8 cellular contexts compared by ENCODE assay signal in the genomic region with DNA sequence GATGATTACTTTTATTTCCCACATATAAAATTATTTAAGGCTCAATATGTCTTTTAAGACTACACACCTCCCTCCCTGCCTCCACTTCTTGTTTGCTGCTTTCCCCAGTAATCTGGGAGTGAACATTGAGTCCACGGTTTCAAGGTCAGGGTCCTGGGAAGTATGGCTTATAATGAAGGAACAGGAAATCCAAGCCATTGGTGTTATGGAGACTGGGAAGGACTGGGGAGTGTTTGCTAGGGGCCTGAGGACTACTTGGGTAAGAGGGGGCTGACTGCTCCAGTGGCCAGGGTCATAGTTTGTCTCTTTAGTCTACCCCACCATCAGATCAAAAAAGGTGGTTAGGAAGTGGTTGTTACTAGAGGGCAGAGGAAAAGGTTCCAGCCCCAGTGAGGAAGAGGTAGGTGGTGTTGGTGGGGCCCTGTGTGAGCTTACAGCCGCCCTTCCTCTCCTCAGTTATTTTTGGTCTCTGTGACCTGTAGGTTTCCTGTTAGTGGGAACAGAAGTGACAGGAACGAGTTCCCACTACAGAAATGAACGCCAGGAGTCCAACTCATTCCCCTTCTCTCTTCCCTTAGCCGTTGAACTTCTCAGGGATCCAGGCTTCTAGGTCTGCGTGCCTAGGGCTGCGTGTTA. TPM values are rescaled to one million over a fixed set of nuclear protein-coding genes. Genes with fewer than 3 reads are reported as not detected.
A peak's percentile ranks its signal among the peaks of the same experiment; 100 is the strongest.
DNase-seq lines count a peak whose midpoint lies in the region; ATAC-seq, FAIRE-seq and TF ChIP-seq lines count a peak whose summit lies in the region.

No MANE protein-coding gene starts in this region.

- TF ChIP-seq CTCF in endothelial cell of umbilical vein (IDR thresholded peaks at IDR 0.05; ENCODE audit: extremely low read depth in 1 of 2, insufficient read depth in 1 of 2, low read depth in 1 of 2, low read length in 2 of 2) (no peak), neural cell (IDR thresholded peaks at IDR 0.05; ENCODE audit: poor library complexity, severe bottlenecking) (no peak)

- H3K4me2 ChIP-seq in BLaER1 treated with 17β-estradiol and CSF1 and Interleukin-3, amounts not matched to agents 10 nM and 100 nM, result peak overlapping the region; percentile 89 to 99 (median 96)
- peak overlapping the region; percentile 59 for H3K4me2 ChIP-seq in endothelial cell of umbilical vein (ENCODE audit: insufficient read depth, low read length)
- H3K4me2 ChIP-seq in neural cell (ENCODE audit: low read length), result peak overlapping the region; percentile 67

- no peaks in the 10 kb centered on the region for H3K27me3 ChIP-seq in BLaER1 treated with 17β-estradiol and CSF1 and Interleukin-3, amounts not matched to agents 10 nM and 100 nM
- H3K27me3 ChIP-seq in endothelial cell of umbilical vein (ENCODE audit: control insufficient read depth in 2 of 2, insufficient read depth in 2 of 2, low read length in 2 of 2) (no peaks in the 10 kb centered on the region), neural cell (ENCODE audit: insufficient read depth, low read depth, low read length) (no peaks in the 10 kb centered on the region)

- H3K9me1 ChIP-seq in endothelial cell of umbilical vein (replicated peaks; ENCODE audit: control insufficient read depth, extremely low read depth, insufficient read depth, low read length), result no peaks in the 10 kb centered on the region

- H3F3A ChIP-seq in neural cell (ENCODE audit: insufficient read depth, low read length, poor library complexity, severe bottlenecking), result no peaks in the 10 kb centered on the region

- in situ Hi-C loops in ACHN (cut with HindIII; ENCODE audit: low pct_ligation_motif_present, low pct_unique_long_range_greater_than_20kb, low sequenced_read_pairs), result no loop called here

- dilution Hi-C loops in endothelial cell of umbilical vein (cut with MboI; ENCODE audit: extremely low pct_ligation_motif_present, low sequenced_read_pairs), result no loop called here

- H3K4me1 ChIP-seq in BLaER1 treated with 17β-estradiol and CSF1 and Interleukin-3, amounts not matched to agents 10 nM and 100 nM, result peaks cover 29 to 80% (median 71%) of the 10 kb centered on the region in 10 experiments
- peaks cover 34% of the 10 kb centered on the region for H3K4me1 ChIP-seq in endothelial cell of umbilical vein (ENCODE audit: control insufficient read depth, extremely low read depth, insufficient read depth, low read length)

- intact Hi-C loops in endothelial cell of umbilical vein (cut with micrococcal nuclease), result loop anchor here (1.0 kb wide), 1 partner anchor 13 kb away; no protein-coding TSS in a partner anchor

- H2AFZ ChIP-seq in endothelial cell of umbilical vein (ENCODE audit: low read depth, low read length) (peak overlapping the region; percentile 5), neural cell (ENCODE audit: low read depth, low read length) (peak overlapping the region; percentile 77)

- no peak for FAIRE-seq in endothelial cell of umbilical vein (lab: Jason Lieb, UNC)

- DNase-seq in SK-N-MC (ENCODE audit: low read depth, low spot score) (no peak), endothelial cell of umbilical vein (ENCODE audit: low read depth, low spot score) (peak; percentile 71), ACHN (no peak), GM03348 (ENCODE audit: low spot score) (no peak), hypothalamus (lab: John Stamatoyannopoulos, UW) (no peak)

- CTCF ChIA-PET in endothelial cell of umbilical vein (lab: Charles Lee), result interaction anchor here (0.6 to 1.7 kb wide), 9 partner anchors 8 to 191 kb away, joined by 3 to 15 read pairs (median 4); a partner anchor contains a TSS

- H3K9me2 ChIP-seq in neural cell (ENCODE audit: insufficient read depth, low read length), result no peaks in the 10 kb centered on the region

- peak; percentile 83 for TF ChIP-seq POLR2A in endothelial cell of umbilical vein (IDR thresholded peaks at IDR 0.05; ENCODE audit: low read depth, low read length)

- peak overlapping the region; percentile 75 to 89 (median 83) for H3K9ac ChIP-seq in BLaER1 treated with 17β-estradiol and CSF1 and Interleukin-3, amounts not matched to agents 10 nM and 100 nM
- H3K9ac ChIP-seq in SK-N-MC (ENCODE audit: insufficient read length) (peak overlapping the region; percentile 85), endothelial cell of umbilical vein (replicated peaks; ENCODE audit: extremely low read depth, insufficient read depth, low read length) (peak overlapping the region; percentile 79), neural cell (ENCODE audit: low read length) (peak overlapping the region; percentile 92)

- peaks cover 0 to 11% (median 0%) of the 10 kb centered on the region in 11 experiments; a peak in 1 of 22 replicates for H4K20me1 ChIP-seq in BLaER1 treated with 17β-estradiol and CSF1 and Interleukin-3, amounts not matched to agents 10 nM and 100 nM
- H4K20me1 ChIP-seq in endothelial cell of umbilical vein (replicated peaks; ENCODE audit: control insufficient read depth, extremely low read depth, insufficient read depth, low read length) (no peaks in the 10 kb centered on the region), neural cell (ENCODE audit: insufficient read depth) (no peaks in the 10 kb centered on the region)

- no peaks in the 10 kb centered on the region for H3K9me3 ChIP-seq in BLaER1 treated with 17β-estradiol and CSF1 and Interleukin-3, amounts not matched to agents 10 nM and 100 nM (replicated peaks in 1 of 11)
- no peaks in the 10 kb centered on the region for H3K9me3 ChIP-seq in SK-N-MC (ENCODE audit: low read depth, low read length)
- H3K9me3 ChIP-seq in endothelial cell of umbilical vein (replicated peaks; ENCODE audit: control insufficient read depth, insufficient read depth, low read length), result no peaks in the 10 kb centered on the region
- H3K9me3 ChIP-seq in neural cell (ENCODE audit: low read length), result no peaks in the 10 kb centered on the region

- peak overlapping the region; percentile 79 to 92 (median 87) for H3K27ac ChIP-seq in BLaER1 treated with 17β-estradiol and CSF1 and Interleukin-3, amounts not matched to agents 10 nM and 100 nM
- H3K27ac ChIP-seq in SK-N-MC (peak overlapping the region; percentile 77), endothelial cell of umbilical vein (ENCODE audit: insufficient read depth, low read depth, low read length) (peak overlapping the region; percentile 84), neural cell (ENCODE audit: low read length) (peak overlapping the region; percentile 81)

- no peak for TF ChIP-seq RAD21 in neural cell (conservative IDR thresholded peaks at IDR 0.05)

- peak overlapping the region; percentile 76 to 95 (median 82) for H3K4me3 ChIP-seq in BLaER1 treated with 17β-estradiol and CSF1 and Interleukin-3, amounts not matched to agents 10 nM and 100 nM
- H3K4me3 ChIP-seq in SK-N-MC (peak overlapping the region; percentile 94), endothelial cell of umbilical vein (replicated peaks in 1 of 3; ENCODE audit: insufficient read depth in 1 of 3, low read depth in 1 of 3, low read length in 3 of 3) (peak overlapping the region in 2 of 3 experiments; percentile 55 to 61), neural cell (ENCODE audit: low read length) (peak overlapping the region; percentile 97)

- peak; percentile 11 for ATAC-seq in GM21786 (IDR thresholded peaks at IDR 0.05; ENCODE audit: unreplicated experiment)

- peaks cover 7% of the 10 kb centered on the region for H3K79me2 ChIP-seq in endothelial cell of umbilical vein (ENCODE audit: control insufficient read depth, insufficient read depth, low read length)
- no peaks in the 10 kb centered on the region for H3K79me2 ChIP-seq in neural cell (replicated peaks; ENCODE audit: insufficient read depth, low read length)

- H3K36me3 ChIP-seq in BLaER1 treated with 17β-estradiol and CSF1 and Interleukin-3, amounts not matched to agents 10 nM and 100 nM, result no peaks in the 10 kb centered on the region
- no peaks in the 10 kb centered on the region for H3K36me3 ChIP-seq in SK-N-MC (ENCODE audit: insufficient read depth, low read length)
- peaks cover 5% of the 10 kb centered on the region in 2 experiments for H3K36me3 ChIP-seq in endothelial cell of umbilical vein (ENCODE audit: control insufficient read depth in 2 of 2, extremely low read depth in 1 of 2, insufficient read depth in 2 of 2, low read length in 2 of 2)
- no peaks in the 10 kb centered on the region for H3K36me3 ChIP-seq in neural cell (ENCODE audit: insufficient read depth, low read length)

- TF ChIP-seq EP300 in neural cell (conservative IDR thresholded peaks at IDR 0.05; ENCODE audit: poor library complexity, severe bottlenecking), result no peak

- TSS peak; percentile 98 for BruUV-seq in endothelial cell of umbilical vein (replicated peaks; lab: Mats Ljungman, UMichigan)

- POLR2A ChIA-PET in endothelial cell of umbilical vein (lab: Charles Lee), result interaction anchor here (1.0 to 3.5 kb wide), 5 partner anchors 8 to 25 kb away, joined by 3 to 23 read pairs (median 5); a partner anchor contains a TSS

RNA-seq across cellular contexts. Expression of a gene that starts 0.7 kb away (rescaled TPM):
- 18.6 and 24.7 TPM in 2 replicates for total RNA-seq in endothelial cell of umbilical vein
- polyA plus RNA-seq in endothelial cell of umbilical vein (16.8 and 18.4 TPM in 2 replicates), neural cell (0.90 TPM in 1 of 2 replicates, not detected in the other)
- 6.4 and 8.0 TPM in 2 replicates for polyA plus RNA-seq in endothelial cell of umbilical vein (2011; cell fraction: cytosol; rRNA removed)
- 8.8 and 10.8 TPM in 2 replicates for polyA plus RNA-seq in endothelial cell of umbilical vein (2011; cell fraction: nucleus; rRNA removed)
- 7.9 and 12.0 TPM in 2 replicates for polyA plus RNA-seq in endothelial cell of umbilical vein (2012)
- polyA minus RNA-seq in endothelial cell of umbilical vein (13.8 and 17.9 TPM in 2 replicates), neural cell (1.2 and 2.2 TPM in 2 replicates)
- 1.8 TPM for polyA minus RNA-seq in endothelial cell of umbilical vein (2011; cell fraction: cytosol; rRNA and poly(A)+ RNA removed)
- 5.2 and 6.5 TPM in 2 replicates for polyA minus RNA-seq in endothelial cell of umbilical vein (2011; cell fraction: nucleus; rRNA and poly(A)+ RNA removed)

RNA-seq across cellular contexts. Expression of a gene that starts 8.8 kb away (rescaled TPM):
- total RNA-seq in endothelial cell of umbilical vein, result 0.53 and 0.95 TPM in 2 replicates
- polyA plus RNA-seq in endothelial cell of umbilical vein (1.1 and 1.4 TPM in 2 replicates), neural cell (not detected in 2 replicates)
- polyA plus RNA-seq in endothelial cell of umbilical vein (2011; cell fraction: cytosol; rRNA removed), result 0.52 and 0.68 TPM in 2 replicates
- polyA plus RNA-seq in endothelial cell of umbilical vein (2011; cell fraction: nucleus; rRNA removed), result 1.8 and 2.0 TPM in 2 replicates
- polyA plus RNA-seq in endothelial cell of umbilical vein (2012), result 0.21 and 0.46 TPM in 2 replicates
- polyA minus RNA-seq in endothelial cell of umbilical vein (not detected in 2 replicates), neural cell (not detected in 2 replicates)
- polyA minus RNA-seq in endothelial cell of umbilical vein (2011; cell fraction: cytosol; rRNA and poly(A)+ RNA removed), result not detected
- polyA minus RNA-seq in endothelial cell of umbilical vein (2011; cell fraction: nucleus; rRNA and poly(A)+ RNA removed), result 1.2 TPM in 1 of 2 replicates, not detected in the other

RNA-seq across cellular contexts. Expression of a gene that starts 12.2 kb away (rescaled TPM):
- total RNA-seq in endothelial cell of umbilical vein, result 160 and 163 TPM in 2 replicates
- 93.5 and 94.5 TPM in 2 replicates for polyA plus RNA-seq in endothelial cell of umbilical vein
- polyA plus RNA-seq in endothelial cell of umbilical vein (2011; cell fraction: cytosol; rRNA removed), result 43.3 and 56.6 TPM in 2 replicates
- 146 and 202 TPM in 2 replicates for polyA plus RNA-seq in endothelial cell of umbilical vein (2011; cell fraction: nucleus; rRNA removed)
- 100 and 123 TPM in 2 replicates for polyA plus RNA-seq in endothelial cell of umbilical vein (2012)
- 66.4 and 74.7 TPM in 2 replicates for polyA minus RNA-seq in endothelial cell of umbilical vein
- not detected for polyA minus RNA-seq in endothelial cell of umbilical vein (2011; cell fraction: cytosol; rRNA and poly(A)+ RNA removed)
- 69.6 and 113 TPM in 2 replicates for polyA minus RNA-seq in endothelial cell of umbilical vein (2011; cell fraction: nucleus; rRNA and poly(A)+ RNA removed)
- polyA plus RNA-seq in neural cell, result not detected in 2 replicates
- polyA minus RNA-seq in neural cell, result not detected in 2 replicates

RNA-seq across cellular contexts. Expression of a gene that starts 22.6 kb away (rescaled TPM):
- 272 and 287 TPM in 2 replicates for total RNA-seq in endothelial cell of umbilical vein
- polyA plus RNA-seq in endothelial cell of umbilical vein, result 309 and 319 TPM in 2 replicates
- 279 and 315 TPM in 2 replicates for polyA plus RNA-seq in endothelial cell of umbilical vein (2011; cell fraction: cytosol; rRNA removed)
- polyA plus RNA-seq in endothelial cell of umbilical vein (2011; cell fraction: nucleus; rRNA removed), result 116 and 141 TPM in 2 replicates
- 589 and 679 TPM in 2 replicates for polyA plus RNA-seq in endothelial cell of umbilical vein (2012)
- polyA minus RNA-seq in endothelial cell of umbilical vein, result 196 and 216 TPM in 2 replicates
- polyA minus RNA-seq in endothelial cell of umbilical vein (2011; cell fraction: cytosol; rRNA and poly(A)+ RNA removed), result 135 TPM
- polyA minus RNA-seq in endothelial cell of umbilical vein (2011; cell fraction: nucleus; rRNA and poly(A)+ RNA removed), result 63.9 and 81.2 TPM in 2 replicates
- 122 and 136 TPM in 2 replicates for polyA plus RNA-seq in neural cell
- polyA minus RNA-seq in neural cell, result 28.0 and 32.5 TPM in 2 replicates

RNA-seq across cellular contexts. Expression of a gene that starts 39.2 kb away (rescaled TPM):
- not detected in 2 replicates for total RNA-seq in endothelial cell of umbilical vein
- not detected in 2 replicates for polyA plus RNA-seq in endothelial cell of umbilical vein
- polyA plus RNA-seq in endothelial cell of umbilical vein (2011; cell fraction: cytosol; rRNA removed), result 0.03 TPM in 1 of 2 replicates, not detected in the other
- polyA plus RNA-seq in endothelial cell of umbilical vein (2011; cell fraction: nucleus; rRNA removed), result not detected in 2 replicates
- polyA plus RNA-seq in endothelial cell of umbilical vein (2012), result 0.16 and 0.52 TPM in 2 replicates
- not detected in 2 replicates for polyA minus RNA-seq in endothelial cell of umbilical vein
- not detected for polyA minus RNA-seq in endothelial cell of umbilical vein (2011; cell fraction: cytosol; rRNA and poly(A)+ RNA removed)
- not detected in 2 replicates for polyA minus RNA-seq in endothelial cell of umbilical vein (2011; cell fraction: nucleus; rRNA and poly(A)+ RNA removed)
- not detected in 2 replicates for polyA plus RNA-seq in neural cell
- polyA minus RNA-seq in neural cell, result not detected in 2 replicates

Comparison
In these comparisons a context has a peak if more than half of its experiments do, and no peak if none do; other contexts are left out.
1. RNA of a gene that starts 12.2 kb away (polyA plus RNA-seq): 43.3 to 202 TPM in endothelial cell of umbilical vein; not detected in neural cell; every median in the first group is over 10 times any median in the second.
2. Peak in every context shown above with its lines, with median percentiles within 50 percentile points of each other: H3K27ac ChIP-seq, H3K4me2 ChIP-seq, H3K4me3 ChIP-seq and H3K9ac ChIP-seq.